ENCODE assay signal across 17 cellular contexts in the genomic region with DNA sequence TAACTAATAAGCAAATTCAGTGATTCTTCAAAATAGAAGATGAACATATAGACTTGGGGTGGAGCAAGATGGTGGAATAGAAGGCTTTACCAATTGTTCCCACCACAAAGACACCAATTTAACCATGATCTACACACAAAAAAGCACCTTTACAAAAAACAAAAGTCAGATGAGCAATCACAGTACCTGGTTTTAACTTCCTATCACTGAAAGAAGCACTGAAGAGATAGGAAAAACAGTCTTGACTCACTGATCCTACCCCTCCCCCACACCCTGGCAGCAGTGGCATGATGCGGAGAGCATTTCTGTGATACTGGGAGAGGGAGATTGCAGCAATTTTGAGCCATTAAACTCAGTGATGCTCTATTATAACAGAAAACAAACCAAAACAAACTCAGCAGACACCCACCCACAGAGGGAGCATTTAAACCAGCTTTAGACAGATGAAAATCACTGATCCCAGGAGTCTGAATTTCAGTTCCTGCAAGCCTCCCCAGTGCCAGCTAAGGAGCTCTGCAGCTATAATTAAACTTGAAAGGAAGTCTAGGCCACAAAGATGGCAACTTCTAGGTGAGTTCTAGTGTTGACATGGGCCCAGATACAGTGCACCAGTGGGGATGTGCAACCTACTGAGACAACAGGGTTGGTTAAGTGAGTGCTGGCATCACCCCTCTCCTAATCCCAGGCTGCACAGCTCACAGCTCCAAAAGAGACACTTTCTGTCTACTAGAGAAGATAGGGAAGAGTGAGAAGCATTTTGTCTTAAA.
DNase-seq lines count a peak whose midpoint lies in the region; ATAC-seq and TF ChIP-seq lines count a peak whose summit lies in the region.
"Had no signal": no experiment of that assay in that cellular context is flagged by ENCODE, and none has a peak within 500 bp of the region (broad histone marks: within the 10 kb centered on the region; RNA-seq: fewer than 3 reads in every experiment).

No MANE protein-coding gene starts in this region.

- H3K9ac ChIP-seq in mesendoderm (ENCODE audit: low read length): no peak overlapping the region
- H3K9ac ChIP-seq in colonic mucosa (ENCODE audit: low read depth in 2 of 2, low read length in 2 of 2): no peak overlapping the region

- intact Hi-C loops in activated CD4-positive, alpha-beta memory T cell treated with anti-CD3 and anti-CD28 coated beads for 36 hours (cut with micrococcal nuclease): no loop called here
- intact Hi-C loops in colonic mucosa (cut with DNase I): no loop called here

- H3K9me3 ChIP-seq in colonic mucosa: no peaks in the 10 kb centered on the region
- H3K9me3 ChIP-seq: A549, HAP-1 had no signal

- H3K18ac ChIP-seq in mesendoderm (ENCODE audit: low read length): no peak overlapping the region

- H2BK5ac ChIP-seq in mesendoderm (ENCODE audit: low read length): no peak overlapping the region

- H3K4me3 ChIP-seq in mesendoderm (ENCODE audit: low read length) (no peak overlapping the region), colonic mucosa (no peak overlapping the region)
- H3K4me3 ChIP-seq: A549, HAP-1 had no signal

- H3K27me3 ChIP-seq in mesendoderm (ENCODE audit: insufficient read depth, low read length, poor library complexity): no peaks in the 10 kb centered on the region
- H3K27me3 ChIP-seq in colonic mucosa: no peaks in the 10 kb centered on the region

- ATAC-seq in stimulated activated naive CD8-positive, alpha-beta T cell treated with anti-CD3 and anti-CD28 coated beads, Interleukin-15, amount 100 ng/mL, for 72 hours: peak; percentile 61
- ATAC-seq: A549 had no signal

- H3K56ac ChIP-seq in mesendoderm (ENCODE audit: low read length): no peak overlapping the region

- H3K79me1 ChIP-seq in mesendoderm (ENCODE audit: low read length): no peaks in the 10 kb centered on the region

- DNase-seq in activated CD4-positive, alpha-beta memory T cell treated with anti-CD3 and anti-CD28 coated beads for 36 hours: peak; percentile 53
- DNase-seq in activated CD4-positive, alpha-beta memory T cell treated with anti-CD3 and anti-CD28 coated beads, Interleukin-2, amount 10 ng/mL, durations not matched to agents 7 days and 5 days: no peak
- peak; percentile 42 for DNase-seq in stimulated activated CD4-positive, alpha-beta T cell treated with anti-CD3 and anti-CD28 coated beads, Interleukin-15, amount 100 ng/mL, for 24 hours
- DNase-seq in stimulated activated CD4-positive, alpha-beta T cell treated with anti-CD3 and anti-CD28 coated beads, Interleukin-4, amount 100 ng/mL, for 24 hours: no peak
- DNase-seq in mesendoderm (peak; percentile 10), NCI-H774 (lab: John Stamatoyannopoulos, UW) (no peak), colonic mucosa (no peak)
- peak in 1 of 2 donors; percentile 27 for DNase-seq in stimulated activated naive CD8-positive, alpha-beta T cell treated with anti-CD3 and anti-CD28 coated beads, Interleukin-15, amount 100 ng/mL, for 72 hours
- DNase-seq: DMS153, EL, KBM-7, NCI-H1048, NCI-H146, NCI-H345, NCI-H526 treated with DMSO at 0.1 percent for 48 hours had no signal

- H3K27ac ChIP-seq in mesendoderm (ENCODE audit: low read depth, low read length) (no peak overlapping the region), colonic mucosa (no peak overlapping the region)
- H3K27ac ChIP-seq: A549 had no signal

- no peak overlapping the region for H3K27ac Mint-ChIP-seq in activated CD4-positive, alpha-beta memory T cell treated with anti-CD3 and anti-CD28 coated beads for 36 hours
- no peak overlapping the region for H3K27ac Mint-ChIP-seq in activated CD4-positive, alpha-beta memory T cell treated with anti-CD3 and anti-CD28 coated beads, Interleukin-2, amount 10 ng/mL, durations not matched to agents 7 days and 5 days
- no peak overlapping the region for H3K27ac Mint-ChIP-seq in stimulated activated naive CD8-positive, alpha-beta T cell treated with anti-CD3 and anti-CD28 coated beads, Interleukin-15, amount 100 ng/mL, for 72 hours

- H3K27me3 Mint-ChIP-seq in activated CD4-positive, alpha-beta memory T cell treated with anti-CD3 and anti-CD28 coated beads for 36 hours: peaks cover 3% of the 10 kb centered on the region
- no peaks in the 10 kb centered on the region for H3K27me3 Mint-ChIP-seq in activated CD4-positive, alpha-beta memory T cell treated with anti-CD3 and anti-CD28 coated beads, Interleukin-2, amount 10 ng/mL, durations not matched to agents 7 days and 5 days
- no peaks in the 10 kb centered on the region for H3K27me3 Mint-ChIP-seq in stimulated activated naive CD8-positive, alpha-beta T cell treated with anti-CD3 and anti-CD28 coated beads, Interleukin-15, amount 100 ng/mL, for 72 hours

- H2BK15ac ChIP-seq in mesendoderm (replicated peaks; ENCODE audit: low read depth): no peak overlapping the region

- no peak for TF ChIP-seq CTCF in colonic mucosa (IDR thresholded peaks at IDR 0.05)

- H2BK120ac ChIP-seq in mesendoderm (ENCODE audit: low read depth, low read length): no peak overlapping the region

- H3K4me1 ChIP-seq in mesendoderm (ENCODE audit: control insufficient read depth, low read depth, low read length): no peaks in the 10 kb centered on the region
- H3K4me1 ChIP-seq in colonic mucosa: no peaks in the 10 kb centered on the region
- H3K4me1 ChIP-seq: A549, HAP-1 had no signal

- peaks cover 18% of the 10 kb centered on the region for H3K9me3 Mint-ChIP-seq in activated CD4-positive, alpha-beta memory T cell treated with anti-CD3 and anti-CD28 coated beads for 36 hours
- H3K9me3 Mint-ChIP-seq in activated CD4-positive, alpha-beta memory T cell treated with anti-CD3 and anti-CD28 coated beads, Interleukin-2, amount 10 ng/mL, durations not matched to agents 7 days and 5 days: peaks cover 2% of the 10 kb centered on the region
- H3K9me3 Mint-ChIP-seq in stimulated activated naive CD8-positive, alpha-beta T cell treated with anti-CD3 and anti-CD28 coated beads, Interleukin-15, amount 100 ng/mL, for 72 hours: peaks cover 11 to 13% of the 10 kb centered on the region in 2 donors

- H3K4me2 ChIP-seq in mesendoderm (ENCODE audit: low read length): no peak overlapping the region
- H3K4me2 ChIP-seq: A549 had no signal

- H4K8ac ChIP-seq in mesendoderm (ENCODE audit: low read depth, low read length): no peak overlapping the region

- WGBS in mesendoderm (ENCODE audit: extremely low coverage, insufficient coverage, low lambda C conversion rate): no CpG with 5 or more reads among the region's 1 CpG

- H4K5ac ChIP-seq in mesendoderm (ENCODE audit: low read length): no peak overlapping the region

- no peak overlapping the region for H2AK5ac ChIP-seq in mesendoderm (ENCODE audit: low read length)

- H3K36me3 ChIP-seq in mesendoderm (ENCODE audit: control insufficient read depth, insufficient read depth, low read length) (no peaks in the 10 kb centered on the region), colonic mucosa (no peaks in the 10 kb centered on the region)
- H3K36me3 ChIP-seq: HAP-1 had no signal

- CTCF ChIA-PET in activated CD4-positive, alpha-beta memory T cell treated with anti-CD3 and anti-CD28 coated beads for 36 hours (lab: Charles Lee): no interaction called here
- CTCF ChIA-PET in activated CD4-positive, alpha-beta memory T cell treated with anti-CD3 and anti-CD28 coated beads, Interleukin-2, amount 10 ng/mL, durations not matched to agents 7 days and 5 days (lab: Charles Lee): no interaction called here

- no peak overlapping the region for H3K4ac ChIP-seq in mesendoderm (ENCODE audit: low read depth, low read length)

- no peak overlapping the region for H3K23ac ChIP-seq in mesendoderm (ENCODE audit: low read length)

- H3K79me2 ChIP-seq in mesendoderm (ENCODE audit: control insufficient read depth, insufficient read depth, low read length): no peaks in the 10 kb centered on the region

- no peak overlapping the region for H3K4me3 Mint-ChIP-seq in activated CD4-positive, alpha-beta memory T cell treated with anti-CD3 and anti-CD28 coated beads for 36 hours
- no peak overlapping the region for H3K4me3 Mint-ChIP-seq in activated CD4-positive, alpha-beta memory T cell treated with anti-CD3 and anti-CD28 coated beads, Interleukin-2, amount 10 ng/mL, durations not matched to agents 7 days and 5 days
- no peak overlapping the region for H3K4me3 Mint-ChIP-seq in stimulated activated naive CD8-positive, alpha-beta T cell treated with anti-CD3 and anti-CD28 coated beads, Interleukin-15, amount 100 ng/mL, for 72 hours

- POLR2A ChIA-PET in activated CD4-positive, alpha-beta memory T cell treated with anti-CD3 and anti-CD28 coated beads for 36 hours (lab: Charles Lee): no interaction called here
- POLR2A ChIA-PET in activated CD4-positive, alpha-beta memory T cell treated with anti-CD3 and anti-CD28 coated beads, Interleukin-2, amount 10 ng/mL, durations not matched to agents 7 days and 5 days (lab: Charles Lee): no interaction called here

- H3K36me3 Mint-ChIP-seq in activated CD4-positive, alpha-beta memory T cell treated with anti-CD3 and anti-CD28 coated beads for 36 hours: no peaks in the 10 kb centered on the region
- H3K36me3 Mint-ChIP-seq in activated CD4-positive, alpha-beta memory T cell treated with anti-CD3 and anti-CD28 coated beads, Interleukin-2, amount 10 ng/mL, durations not matched to agents 7 days and 5 days (ENCODE audit: low read depth): no peaks in the 10 kb centered on the region

- H3K4me1 Mint-ChIP-seq in activated CD4-positive, alpha-beta memory T cell treated with anti-CD3 and anti-CD28 coated beads for 36 hours (ENCODE audit: low read depth): peaks cover 10% of the 10 kb centered on the region
- no peaks in the 10 kb centered on the region for H3K4me1 Mint-ChIP-seq in activated CD4-positive, alpha-beta memory T cell treated with anti-CD3 and anti-CD28 coated beads, Interleukin-2, amount 10 ng/mL, durations not matched to agents 7 days and 5 days
- no peaks in the 10 kb centered on the region for H3K4me1 Mint-ChIP-seq in stimulated activated naive CD8-positive, alpha-beta T cell treated with anti-CD3 and anti-CD28 coated beads, Interleukin-15, amount 100 ng/mL, for 72 hours

Comparison
In these comparisons a context has a peak if more than half of its experiments do, and no peak if none do; other contexts are left out.
1. DNase-seq: peak in activated CD4-positive, alpha-beta memory T cell treated with anti-CD3 and anti-CD28 coated beads for 36 hours (single experiment), stimulated activated CD4-positive, alpha-beta T cell treated with anti-CD3 and anti-CD28 coated beads, Interleukin-15, amount 100 ng/mL, for 24 hours (single experiment) and mesendoderm (single experiment); none in activated CD4-positive, alpha-beta memory T cell treated with anti-CD3 and anti-CD28 coated beads, Interleukin-2, amount 10 ng/mL, durations not matched to agents 7 days and 5 days (single experiment), stimulated activated CD4-positive, alpha-beta T cell treated with anti-CD3 and anti-CD28 coated beads, Interleukin-4, amount 100 ng/mL, for 24 hours (single experiment), NCI-H774 (single experiment) and colonic mucosa (single experiment).